In the genomic region with DNA sequence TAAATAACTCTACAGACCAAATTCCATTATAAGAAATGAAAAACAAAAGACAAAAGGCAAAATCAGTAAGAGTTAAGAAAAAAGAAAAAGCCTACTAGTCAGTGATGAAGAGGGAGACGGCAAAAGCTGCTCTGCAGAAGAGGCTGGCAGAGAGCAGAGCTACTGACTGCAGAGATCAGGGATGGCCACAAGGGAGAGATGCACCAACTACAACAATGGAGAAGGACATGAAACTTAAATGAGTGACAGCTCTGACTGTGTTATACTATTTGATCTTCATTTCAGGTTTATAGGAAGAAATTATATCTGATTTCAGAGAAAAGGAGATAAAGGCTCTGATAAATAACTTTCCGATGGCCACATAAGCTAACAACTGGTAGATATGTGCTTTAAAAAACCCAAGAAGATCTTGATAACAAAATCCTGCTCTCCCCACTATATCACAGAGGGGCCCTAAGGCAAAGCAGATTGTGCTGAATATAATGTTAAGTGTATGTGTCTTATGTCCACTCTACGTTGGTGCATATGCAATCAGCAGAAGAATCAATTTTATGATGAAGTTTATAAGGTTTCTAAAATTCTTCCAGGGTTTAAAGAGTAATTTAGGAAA, we compare ENCODE assay signal across 8 cellular contexts. TPM values are rescaled to one million over a fixed set of nuclear protein-coding genes. Genes with fewer than 3 reads are reported as not detected.
DNase-seq lines count a peak whose midpoint lies in the region; ATAC-seq, FAIRE-seq and TF ChIP-seq lines count a peak whose summit lies in the region.

No MANE protein-coding gene starts in this region.

- H3K27ac Mint-ChIP-seq in activated T-helper 1 cell treated with anti-CD3 and anti-CD28 coated beads, Interleukin-12 subunit alpha, Interleukin-12 subunit beta, Interleukin-2, Interleukin-4 antibody, amounts not matched to agents 30 ng/mL and 10 ng/mL and 1 ng/mL, durations not matched to agents 14 hours and 24 hours and 36 hours, result peak overlapping the region; percentile 43
- peak overlapping the region in 4 of 6 donors; percentile 1 to 69 (median 45) for H3K27ac Mint-ChIP-seq in immature natural killer cell

- ATAC-seq in HG03175 (IDR thresholded peaks at IDR 0.05; ENCODE audit: unreplicated experiment), result peak; percentile 67

- no peak overlapping the region for H3K4me3 ChIP-seq in MG63

- H3K9me3 ChIP-seq in MG63, result no peaks in the 10 kb centered on the region

- H3K36me3 Mint-ChIP-seq in activated T-helper 1 cell treated with anti-CD3 and anti-CD28 coated beads, Interleukin-12 subunit alpha, Interleukin-12 subunit beta, Interleukin-2, Interleukin-4 antibody, amounts not matched to agents 30 ng/mL and 10 ng/mL and 1 ng/mL, durations not matched to agents 14 hours and 24 hours and 36 hours (ENCODE audit: low read depth), result peaks cover 24% of the 10 kb centered on the region
- peaks cover 10 to 24% (median 10%) of the 10 kb centered on the region in 3 donors for H3K36me3 Mint-ChIP-seq in immature natural killer cell

- DNase-seq in NCI-H82 (lab: John Stamatoyannopoulos, UW), result peak; percentile 22
- DNase-seq in NCI-H82 treated with DMSO at 0.1 percent for 48 hours (lab: John Stamatoyannopoulos, UW; ENCODE audit: unreplicated experiment), result no peak
- DNase-seq in activated T-helper 1 cell treated with anti-CD3 and anti-CD28 coated beads, Interleukin-12 subunit alpha, Interleukin-12 subunit beta, Interleukin-2, Interleukin-4 antibody, amounts not matched to agents 30 ng/mL and 10 ng/mL and 1 ng/mL, durations not matched to agents 14 hours and 24 hours and 36 hours (ENCODE audit: low spot score), result no peak
- no peak for DNase-seq in immature natural killer cell
- DNase-seq in H54 (ENCODE audit: insufficient read length, low spot score), result no peak
- DNase-seq in MG63, result no peak
- no peak for DNase-seq in effector CD4-positive, alpha-beta T cell

- no peak for TF ChIP-seq POLR2A in H54 (IDR thresholded peaks at IDR 0.05; ENCODE audit: low read depth, low read length)

- no peaks in the 10 kb centered on the region for H3K4me1 Mint-ChIP-seq in activated T-helper 1 cell treated with anti-CD3 and anti-CD28 coated beads, Interleukin-12 subunit alpha, Interleukin-12 subunit beta, Interleukin-2, Interleukin-4 antibody, amounts not matched to agents 30 ng/mL and 10 ng/mL and 1 ng/mL, durations not matched to agents 14 hours and 24 hours and 36 hours (ENCODE audit: low read depth)
- peaks cover 5 to 11% of the 10 kb centered on the region in 2 donors for H3K4me1 Mint-ChIP-seq in immature natural killer cell

- no peaks in the 10 kb centered on the region for H3K27me3 ChIP-seq in MG63

- no peak for FAIRE-seq in H54 (lab: Jason Lieb, UNC)

- H3K4me3 Mint-ChIP-seq in activated T-helper 1 cell treated with anti-CD3 and anti-CD28 coated beads, Interleukin-12 subunit alpha, Interleukin-12 subunit beta, Interleukin-2, Interleukin-4 antibody, amounts not matched to agents 30 ng/mL and 10 ng/mL and 1 ng/mL, durations not matched to agents 14 hours and 24 hours and 36 hours, result no peak overlapping the region
- no peak overlapping the region for H3K4me3 Mint-ChIP-seq in immature natural killer cell

- H3K9me3 Mint-ChIP-seq in activated T-helper 1 cell treated with anti-CD3 and anti-CD28 coated beads, Interleukin-12 subunit alpha, Interleukin-12 subunit beta, Interleukin-2, Interleukin-4 antibody, amounts not matched to agents 30 ng/mL and 10 ng/mL and 1 ng/mL, durations not matched to agents 14 hours and 24 hours and 36 hours, result no peaks in the 10 kb centered on the region
- no peaks in the 10 kb centered on the region for H3K9me3 Mint-ChIP-seq in immature natural killer cell

- intact Hi-C loops in activated T-helper 1 cell treated with anti-CD3 and anti-CD28 coated beads, Interleukin-12 subunit alpha, Interleukin-12 subunit beta, Interleukin-2, Interleukin-4 antibody, amounts not matched to agents 30 ng/mL and 10 ng/mL and 1 ng/mL, durations not matched to agents 14 hours and 24 hours and 36 hours (cut with micrococcal nuclease), result loop anchor here (1.0 kb wide), 1 partner anchor 129 kb away; no protein-coding TSS in a partner anchor

- H3K36me3 ChIP-seq in MG63, result peaks cover 24% of the 10 kb centered on the region

- H3K27me3 Mint-ChIP-seq in activated T-helper 1 cell treated with anti-CD3 and anti-CD28 coated beads, Interleukin-12 subunit alpha, Interleukin-12 subunit beta, Interleukin-2, Interleukin-4 antibody, amounts not matched to agents 30 ng/mL and 10 ng/mL and 1 ng/mL, durations not matched to agents 14 hours and 24 hours and 36 hours (ENCODE audit: insufficient read depth), result no peaks in the 10 kb centered on the region
- H3K27me3 Mint-ChIP-seq in immature natural killer cell (ENCODE audit: low read depth in 3 of 3), result no peaks in the 10 kb centered on the region

RNA-seq across cellular contexts. Expression of a gene that starts 58.4 kb away (rescaled TPM):
- total RNA-seq in activated T-helper 1 cell treated with anti-CD3 and anti-CD28 coated beads, Interleukin-12 subunit alpha, Interleukin-12 subunit beta, Interleukin-2, Interleukin-4 antibody, amounts not matched to agents 30 ng/mL and 10 ng/mL and 1 ng/mL, durations not matched to agents 14 hours and 24 hours and 36 hours, result 19.9 and 22.2 TPM in 2 replicates
- 1 to 10 TPM; 4.9 to 6.7 (median 4.9) TPM for polyA plus RNA-seq in immature natural killer cell
- 17.8 and 18.2 TPM in 2 replicates for total RNA-seq in MG63 (2014; rRNA removed; shearing (Covaris generic); ENCODE audit: low replicate concordance)
